Comparison of ENCODE assay signal across 9 cellular contexts in the genomic region with DNA sequence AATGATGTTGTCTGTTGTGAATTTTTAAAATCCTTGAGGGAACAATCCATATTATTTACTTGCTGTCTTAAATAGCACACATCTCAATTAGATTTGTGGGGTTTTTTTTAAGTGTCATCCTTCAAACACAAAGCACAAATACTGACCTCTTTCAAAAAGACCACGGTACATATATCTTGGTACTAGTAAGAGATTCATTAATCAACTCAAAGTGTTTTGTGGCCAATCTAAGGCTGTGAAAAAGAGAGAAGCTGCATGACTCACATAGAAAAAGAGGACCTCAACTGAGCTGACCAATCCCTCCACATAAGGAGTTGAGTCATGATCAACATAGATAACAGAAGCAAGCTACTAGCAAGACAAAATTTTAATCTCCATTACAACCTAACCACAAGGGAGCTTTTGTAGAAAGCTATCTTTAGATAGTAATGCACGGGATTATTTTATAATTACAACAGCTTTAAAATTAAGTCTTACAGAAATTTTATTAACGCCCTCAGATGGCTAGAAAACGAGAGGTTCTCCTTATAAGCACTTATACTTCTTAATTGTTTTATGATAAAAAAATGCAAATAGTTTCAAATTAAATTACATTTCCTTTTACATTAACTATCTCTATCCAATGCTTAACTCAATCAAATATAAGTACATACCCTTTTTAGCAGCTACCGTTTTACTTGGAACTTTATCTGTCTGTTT.
DNase-seq lines count a peak whose midpoint lies in the region; ATAC-seq and TF ChIP-seq lines count a peak whose summit lies in the region.
"Had no signal": no experiment of that assay in that cellular context is flagged by ENCODE, and none has a peak within 500 bp of the region (broad histone marks: within the 10 kb centered on the region; RNA-seq: fewer than 3 reads in every experiment).

No MANE protein-coding gene starts in this region.

- H3K4me3 Mint-ChIP-seq in activated CD8-positive, alpha-beta T cell treated with anti-CD3 and anti-CD28 coated beads for 36 hours: no peak overlapping the region
- H3K4me3 Mint-ChIP-seq in activated CD8-positive, alpha-beta T cell treated with anti-CD3 and anti-CD28 coated beads, Interleukin-2, amount 10 ng/mL, durations not matched to agents 7 days and 5 days: no peak overlapping the region

- H3K4me3 ChIP-seq in SJCRH30 (no peak overlapping the region), heart right ventricle (no peak overlapping the region)

- TF ChIP-seq CTCF in activated CD8-positive, alpha-beta T cell treated with anti-CD3 and anti-CD28 coated beads for 36 hours (IDR thresholded peaks at IDR 0.05): no peak
- no peak for TF ChIP-seq CTCF in heart right ventricle (IDR thresholded peaks at IDR 0.05)

- POLR2A ChIA-PET in activated CD8-positive, alpha-beta T cell treated with anti-CD3 and anti-CD28 coated beads for 36 hours (lab: Charles Lee): interaction anchor here (0.8 kb wide), 1 partner anchor 14 kb away, joined by 3 read pairs; no protein-coding TSS in a partner anchor
- POLR2A ChIA-PET in activated CD8-positive, alpha-beta T cell treated with anti-CD3 and anti-CD28 coated beads, Interleukin-2, amount 10 ng/mL, durations not matched to agents 7 days and 5 days (lab: Charles Lee): no interaction called here

- DNase-seq in activated CD8-positive, alpha-beta T cell treated with anti-CD3 and anti-CD28 coated beads for 36 hours: no peak
- DNase-seq in activated CD8-positive, alpha-beta T cell treated with anti-CD3 and anti-CD28 coated beads, Interleukin-2, amount 10 ng/mL, durations not matched to agents 7 days and 5 days: no peak
- DNase-seq in SJCRH30: peak in 1 of 2 experiments; percentile 50
- no peak for DNase-seq in heart right ventricle
- peak; percentile 54 for DNase-seq in stromal cell of bone marrow (ENCODE audit: low read depth)
- no peak for DNase-seq in stimulated activated CD4-positive, alpha-beta T cell treated with anti-CD3 and anti-CD28 coated beads, Interleukin-4, amount 100 ng/mL, for 1 hour
- DNase-seq: BE2C had no signal

- H3K9me3 ChIP-seq in SJCRH30 (replicated peaks) (no peaks in the 10 kb centered on the region), heart right ventricle (no peaks in the 10 kb centered on the region)
- H3K9me3 ChIP-seq: BE2C had no signal

- H3K27me3 ChIP-seq in SJCRH30 (no peaks in the 10 kb centered on the region), heart right ventricle (no peaks in the 10 kb centered on the region)
- H3K27me3 ChIP-seq: BE2C had no signal

- H3K27ac ChIP-seq in SJCRH30 (peak overlapping the region; percentile 10; the same call in 1 of the 2 replicates), heart right ventricle (peak overlapping the region in 9 of 10 donors; percentile 12 to 71 (median 45))

- H3K4me1 ChIP-seq in SJCRH30 (peaks cover 13% of the 10 kb centered on the region), heart right ventricle (peaks cover 0 to 28% (median 15%) of the 10 kb centered on the region in 9 donors)
- H3K4me1 ChIP-seq: BE2C had no signal

- WGBS in heart right ventricle, 2 donors: 54 to 55% methylated on average over 5 of the region's 5 CpGs

- H3K27me3 Mint-ChIP-seq in activated CD8-positive, alpha-beta T cell treated with anti-CD3 and anti-CD28 coated beads for 36 hours: no peaks in the 10 kb centered on the region
- H3K27me3 Mint-ChIP-seq in activated CD8-positive, alpha-beta T cell treated with anti-CD3 and anti-CD28 coated beads, Interleukin-2, amount 10 ng/mL, durations not matched to agents 7 days and 5 days (ENCODE audit: low read depth): no peaks in the 10 kb centered on the region

- intact Hi-C loops in activated CD8-positive, alpha-beta T cell treated with anti-CD3 and anti-CD28 coated beads for 36 hours (cut with micrococcal nuclease): no loop called here
- intact Hi-C loops in heart right ventricle (cut with DNase I): no loop called here

- CTCF ChIA-PET in activated CD8-positive, alpha-beta T cell treated with anti-CD3 and anti-CD28 coated beads for 36 hours (lab: Charles Lee): interaction anchor here (0.6 to 3.3 kb wide), 4 partner anchors 10 to 232 kb away, joined by 3 to 23 read pairs (median 4); no protein-coding TSS in a partner anchor
- CTCF ChIA-PET in activated CD8-positive, alpha-beta T cell treated with anti-CD3 and anti-CD28 coated beads, Interleukin-2, amount 10 ng/mL, durations not matched to agents 7 days and 5 days (lab: Charles Lee): interaction anchor here (0.9 to 2.3 kb wide), 3 partner anchors 10 to 43 kb away, joined by 3 to 23 read pairs (median 3); no protein-coding TSS in a partner anchor

- peak overlapping the region; percentile 66 for H3K27ac Mint-ChIP-seq in activated CD8-positive, alpha-beta T cell treated with anti-CD3 and anti-CD28 coated beads for 36 hours
- H3K27ac Mint-ChIP-seq in activated CD8-positive, alpha-beta T cell treated with anti-CD3 and anti-CD28 coated beads, Interleukin-2, amount 10 ng/mL, durations not matched to agents 7 days and 5 days: no peak overlapping the region

- no peaks in the 10 kb centered on the region for H3K9me3 Mint-ChIP-seq in activated CD8-positive, alpha-beta T cell treated with anti-CD3 and anti-CD28 coated beads for 36 hours
- no peaks in the 10 kb centered on the region for H3K9me3 Mint-ChIP-seq in activated CD8-positive, alpha-beta T cell treated with anti-CD3 and anti-CD28 coated beads, Interleukin-2, amount 10 ng/mL, durations not matched to agents 7 days and 5 days (ENCODE audit: insufficient read depth)

- H3K4me1 Mint-ChIP-seq in activated CD8-positive, alpha-beta T cell treated with anti-CD3 and anti-CD28 coated beads for 36 hours (ENCODE audit: low read depth): peaks cover 12% of the 10 kb centered on the region
- H3K4me1 Mint-ChIP-seq in activated CD8-positive, alpha-beta T cell treated with anti-CD3 and anti-CD28 coated beads, Interleukin-2, amount 10 ng/mL, durations not matched to agents 7 days and 5 days (ENCODE audit: low read depth): peaks cover 5% of the 10 kb centered on the region

- peak; percentile 93 for ATAC-seq in activated CD8-positive, alpha-beta T cell treated with anti-CD3 and anti-CD28 coated beads for 36 hours
- no peak for ATAC-seq in activated CD8-positive, alpha-beta T cell treated with anti-CD3 and anti-CD28 coated beads, Interleukin-2, amount 10 ng/mL, durations not matched to agents 7 days and 5 days
- peak in 7 of 8 donors; percentile 41 to 70 (median 52) for ATAC-seq in heart right ventricle
- no peak for ATAC-seq in HG03439 (IDR thresholded peaks at IDR 0.05; ENCODE audit: unreplicated experiment)
- no peak for ATAC-seq in GM18873 (IDR thresholded peaks at IDR 0.05; ENCODE audit: low FRiP score, unreplicated experiment)

- H3K36me3 Mint-ChIP-seq in activated CD8-positive, alpha-beta T cell treated with anti-CD3 and anti-CD28 coated beads for 36 hours (ENCODE audit: low read depth): peaks cover 31% of the 10 kb centered on the region
- H3K36me3 Mint-ChIP-seq in activated CD8-positive, alpha-beta T cell treated with anti-CD3 and anti-CD28 coated beads, Interleukin-2, amount 10 ng/mL, durations not matched to agents 7 days and 5 days (ENCODE audit: low read depth): peaks cover 43% of the 10 kb centered on the region

- H3K36me3 ChIP-seq in SJCRH30 (peaks cover 71% of the 10 kb centered on the region), heart right ventricle (peaks cover 0 to 100% (median 50%) of the 10 kb centered on the region in 9 donors)
- H3K36me3 ChIP-seq: BE2C had no signal

Comparison
In these comparisons a context has a peak if more than half of its experiments do, and no peak if none do; other contexts are left out.
1. ATAC-seq: peak in activated CD8-positive, alpha-beta T cell treated with anti-CD3 and anti-CD28 coated beads for 36 hours (single experiment) and heart right ventricle (7 of 8); none in activated CD8-positive, alpha-beta T cell treated with anti-CD3 and anti-CD28 coated beads, Interleukin-2, amount 10 ng/mL, durations not matched to agents 7 days and 5 days (single experiment), HG03439 (single experiment) and GM18873 (single experiment).